ENCODE assay signal across 8 cellular contexts in the genomic region with DNA sequence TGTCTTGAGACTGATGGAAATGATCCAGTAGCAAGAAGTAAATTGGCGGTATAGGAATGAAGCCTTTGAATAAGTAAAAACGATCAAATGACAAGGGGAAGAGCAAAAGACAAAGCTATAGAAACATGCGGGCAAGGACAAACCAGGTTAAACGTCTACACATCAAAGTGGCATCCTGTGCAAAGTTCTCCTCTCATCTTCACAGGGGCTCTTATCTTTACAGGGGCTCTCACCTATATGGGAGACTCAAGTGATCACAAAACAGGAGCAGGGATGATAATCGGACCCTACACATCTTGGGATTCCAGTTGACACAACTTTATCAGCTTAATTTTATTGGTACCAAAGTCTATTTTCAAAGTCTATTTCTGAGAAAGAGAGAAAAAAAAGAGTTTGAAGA.
"Had no signal": no experiment of that assay in that cellular context is flagged by ENCODE, and none has a peak within 500 bp of the region (broad histone marks: within the 10 kb centered on the region; RNA-seq: fewer than 3 reads in every experiment).

No MANE protein-coding gene starts in this region.

- H3K27ac Mint-ChIP-seq: IgD-negative memory B cell had no signal

- ATAC-seq: K562 had no signal

- H3K4me3 ChIP-seq: K562 had no signal

- H3K4me1 Mint-ChIP-seq: IgD-negative memory B cell had no signal

- H3K27ac ChIP-seq: HL-60, KMS-11 had no signal

- FAIRE-seq: HTR-8/SVneo, K562 had no signal

- H3K27me3 Mint-ChIP-seq: IgD-negative memory B cell had no signal

- DNase-seq: IMR-90, KBM-7, KG1 had no signal

- H3K4me2 ChIP-seq: KMS-11 had no signal

- H3K36me3 Mint-ChIP-seq: IgD-negative memory B cell had no signal

- H3K9ac ChIP-seq: KMS-11 had no signal
